In the genomic region with DNA sequence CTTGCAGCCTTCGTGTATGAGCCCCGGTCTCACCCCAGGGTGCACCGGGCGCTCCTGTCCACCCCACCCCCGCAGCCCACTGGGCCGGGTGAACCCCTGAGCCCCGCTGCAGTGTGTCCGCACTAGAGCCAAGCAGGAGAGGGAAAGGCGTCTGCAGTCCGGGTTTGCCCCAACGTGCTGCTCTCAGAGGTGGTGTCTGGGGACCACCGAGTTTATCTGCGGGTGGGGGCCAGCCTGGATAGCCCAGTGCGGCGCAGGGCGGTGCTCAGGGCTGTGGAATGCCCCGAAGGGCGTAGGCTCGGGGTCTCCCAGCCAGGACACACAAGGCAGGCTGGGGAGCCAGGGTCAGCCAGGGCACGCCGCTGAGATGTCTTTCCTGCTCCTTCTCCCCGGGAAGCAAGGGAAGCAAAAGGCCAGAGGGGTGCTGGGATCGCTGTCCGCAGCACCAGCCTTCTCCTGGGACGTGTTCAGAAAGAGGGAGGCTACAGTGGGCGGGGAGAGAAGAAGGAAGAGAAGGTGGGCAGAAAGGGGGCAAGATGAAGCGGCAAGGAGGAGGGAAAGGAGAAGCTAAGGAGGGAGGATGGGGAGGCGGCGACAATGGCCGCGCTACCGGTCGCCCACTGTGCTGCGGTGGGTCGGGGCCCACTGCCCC, we compare ENCODE assay signal across 1 cellular context.
A peak's percentile ranks its signal among the peaks of the same experiment; 100 is the strongest.
TF ChIP-seq lines count a peak whose summit lies in the region.

No MANE protein-coding gene starts in this region.

TF ChIP-seq in HEK293, 187 proteins besides CTCF, POLR2A, EP300 and RAD21 (continued from another document):
- TF ChIP-seq, protein P1, sequence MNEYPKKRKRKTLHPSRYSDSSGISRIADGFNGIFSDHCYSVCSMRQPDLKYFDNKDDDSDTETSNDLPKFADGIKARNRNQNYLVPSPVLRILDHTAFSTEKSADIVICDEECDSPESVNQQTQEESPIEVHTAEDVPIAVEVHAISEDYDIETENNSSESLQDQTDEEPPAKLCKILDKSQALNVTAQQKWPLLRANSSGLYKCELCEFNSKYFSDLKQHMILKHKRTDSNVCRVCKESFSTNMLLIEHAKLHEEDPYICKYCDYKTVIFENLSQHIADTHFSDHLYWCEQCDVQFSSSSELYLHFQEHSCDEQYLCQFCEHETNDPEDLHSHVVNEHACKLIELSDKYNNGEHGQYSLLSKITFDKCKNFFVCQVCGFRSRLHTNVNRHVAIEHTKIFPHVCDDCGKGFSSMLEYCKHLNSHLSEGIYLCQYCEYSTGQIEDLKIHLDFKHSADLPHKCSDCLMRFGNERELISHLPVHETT (tag by site-specific recombination; IDR thresholded peaks at IDR 0.05): no peak
- TF ChIP-seq, protein P2, sequence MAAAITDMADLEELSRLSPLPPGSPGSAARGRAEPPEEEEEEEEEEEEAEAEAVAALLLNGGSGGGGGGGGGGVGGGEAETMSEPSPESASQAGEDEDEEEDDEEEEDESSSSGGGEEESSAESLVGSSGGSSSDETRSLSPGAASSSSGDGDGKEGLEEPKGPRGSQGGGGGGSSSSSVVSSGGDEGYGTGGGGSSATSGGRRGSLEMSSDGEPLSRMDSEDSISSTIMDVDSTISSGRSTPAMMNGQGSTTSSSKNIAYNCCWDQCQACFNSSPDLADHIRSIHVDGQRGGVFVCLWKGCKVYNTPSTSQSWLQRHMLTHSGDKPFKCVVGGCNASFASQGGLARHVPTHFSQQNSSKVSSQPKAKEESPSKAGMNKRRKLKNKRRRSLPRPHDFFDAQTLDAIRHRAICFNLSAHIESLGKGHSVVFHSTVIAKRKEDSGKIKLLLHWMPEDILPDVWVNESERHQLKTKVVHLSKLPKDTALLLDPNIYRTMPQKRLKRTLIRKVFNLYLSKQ (tag by site-specific recombination; IDR thresholded peaks at IDR 0.05; ENCODE audit: borderline replicate concordance): no peak
- TF ChIP-seq GLI4 (tag by site-specific recombination; IDR thresholded peaks at IDR 0.05): no peak
- no peak for TF ChIP-seq ZNF37A (tag by site-specific recombination; IDR thresholded peaks at IDR 0.05)
- no peak for TF ChIP-seq ZNF19 (tag by site-specific recombination; IDR thresholded peaks at IDR 0.05; ENCODE audit: low read depth)
- TF ChIP-seq ZSCAN5A (tag by site-specific recombination; IDR thresholded peaks at IDR 0.05): no peak
- no peak for TF ChIP-seq ZNF416 (tag by site-specific recombination; IDR thresholded peaks at IDR 0.05)
- no peak for TF ChIP-seq ZSCAN30 (tag by site-specific recombination; IDR thresholded peaks at IDR 0.05)
- TF ChIP-seq ZNF544 (tag by site-specific recombination; IDR thresholded peaks at IDR 0.05): no peak
- no peak for TF ChIP-seq ZNF837 (tag by site-specific recombination; IDR thresholded peaks at IDR 0.05)
- TF ChIP-seq ZNF510 (tag by site-specific recombination; IDR thresholded peaks at IDR 0.05; ENCODE audit: insufficient replicate concordance): no peak
- no peak for TF ChIP-seq ZBTB1 (tag by site-specific recombination; IDR thresholded peaks at IDR 0.05)
- TF ChIP-seq, protein P3, sequence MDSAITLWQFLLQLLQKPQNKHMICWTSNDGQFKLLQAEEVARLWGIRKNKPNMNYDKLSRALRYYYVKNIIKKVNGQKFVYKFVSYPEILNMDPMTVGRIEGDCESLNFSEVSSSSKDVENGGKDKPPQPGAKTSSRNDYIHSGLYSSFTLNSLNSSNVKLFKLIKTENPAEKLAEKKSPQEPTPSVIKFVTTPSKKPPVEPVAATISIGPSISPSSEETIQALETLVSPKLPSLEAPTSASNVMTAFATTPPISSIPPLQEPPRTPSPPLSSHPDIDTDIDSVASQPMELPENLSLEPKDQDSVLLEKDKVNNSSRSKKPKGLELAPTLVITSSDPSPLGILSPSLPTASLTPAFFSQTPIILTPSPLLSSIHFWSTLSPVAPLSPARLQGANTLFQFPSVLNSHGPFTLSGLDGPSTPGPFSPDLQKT (IDR thresholded peaks at IDR 0.05; ENCODE audit: borderline replicate concordance, low read depth, low read length): no peak
- TF ChIP-seq ZNF302 (tag by site-specific recombination; IDR thresholded peaks at IDR 0.05; ENCODE audit: low read depth): no peak
- peak; percentile 76 for TF ChIP-seq EGR2 (tag by site-specific recombination; IDR thresholded peaks at IDR 0.05; ENCODE audit: low read depth)
- TF ChIP-seq, protein P4, sequence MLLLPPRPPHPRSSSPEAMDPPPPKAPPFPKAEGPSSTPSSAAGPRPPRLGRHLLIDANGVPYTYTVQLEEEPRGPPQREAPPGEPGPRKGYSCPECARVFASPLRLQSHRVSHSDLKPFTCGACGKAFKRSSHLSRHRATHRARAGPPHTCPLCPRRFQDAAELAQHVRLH (tag by site-specific recombination; IDR thresholded peaks at IDR 0.05): no peak
- no peak for TF ChIP-seq ZNF132 (tag by site-specific recombination; IDR thresholded peaks at IDR 0.05; ENCODE audit: borderline replicate concordance)
- TF ChIP-seq ZNF354C (tag by site-specific recombination; IDR thresholded peaks at IDR 0.05; ENCODE audit: borderline replicate concordance, low read depth): no peak
- no peak for TF ChIP-seq GLI2 (tag by site-specific recombination; IDR thresholded peaks at IDR 0.05; ENCODE audit: borderline replicate concordance, low read depth)
- no peak for TF ChIP-seq ZNF23 (tag by site-specific recombination; IDR thresholded peaks at IDR 0.05; ENCODE audit: borderline replicate concordance)
- TF ChIP-seq TRIM28 (IDR thresholded peaks at IDR 0.05; ENCODE audit: borderline replicate concordance, low read length): no peak
- TF ChIP-seq ZFHX2 (tag by site-specific recombination; conservative IDR thresholded peaks at IDR 0.05): peak; percentile 74
- TF ChIP-seq KLF8 (tag by site-specific recombination; IDR thresholded peaks at IDR 0.05): no peak
- TF ChIP-seq PRDM10 (tag by site-specific recombination; IDR thresholded peaks at IDR 0.05): no peak
- no peak for TF ChIP-seq SCRT1 (tag by site-specific recombination; IDR thresholded peaks at IDR 0.05; ENCODE audit: borderline replicate concordance)
- no peak for TF ChIP-seq ZNF610 (tag by site-specific recombination; IDR thresholded peaks at IDR 0.05; ENCODE audit: borderline replicate concordance)
- no peak for TF ChIP-seq SP3 (tag by site-specific recombination; IDR thresholded peaks at IDR 0.05)
- no peak for TF ChIP-seq ZNF521 (tag by site-specific recombination; IDR thresholded peaks at IDR 0.05)
- TF ChIP-seq ZNF350 (tag by site-specific recombination; IDR thresholded peaks at IDR 0.05): no peak
- TF ChIP-seq ZNF596 (tag by site-specific recombination; IDR thresholded peaks at IDR 0.05): no peak
- peak; percentile 44 for TF ChIP-seq SP2 (tag by site-specific recombination; IDR thresholded peaks at IDR 0.05)
- TF ChIP-seq ZNF561 (tag by site-specific recombination; IDR thresholded peaks at IDR 0.05; ENCODE audit: borderline replicate concordance): no peak
- TF ChIP-seq, protein P5, sequence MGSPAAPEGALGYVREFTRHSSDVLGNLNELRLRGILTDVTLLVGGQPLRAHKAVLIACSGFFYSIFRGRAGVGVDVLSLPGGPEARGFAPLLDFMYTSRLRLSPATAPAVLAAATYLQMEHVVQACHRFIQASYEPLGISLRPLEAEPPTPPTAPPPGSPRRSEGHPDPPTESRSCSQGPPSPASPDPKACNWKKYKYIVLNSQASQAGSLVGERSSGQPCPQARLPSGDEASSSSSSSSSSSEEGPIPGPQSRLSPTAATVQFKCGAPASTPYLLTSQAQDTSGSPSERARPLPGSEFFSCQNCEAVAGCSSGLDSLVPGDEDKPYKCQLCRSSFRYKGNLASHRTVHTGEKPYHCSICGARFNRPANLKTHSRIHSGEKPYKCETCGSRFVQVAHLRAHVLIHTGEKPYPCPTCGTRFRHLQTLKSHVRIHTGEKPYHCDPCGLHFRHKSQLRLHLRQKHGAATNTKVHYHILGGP (tag by site-specific recombination; IDR thresholded peaks at IDR 0.05): no peak
- TF ChIP-seq ZBTB17 (tag by site-specific recombination; IDR thresholded peaks at IDR 0.05): no peak
- TF ChIP-seq SETDB1 (IDR thresholded peaks at IDR 0.05; ENCODE audit: insufficient read length, low read length): no peak
- no peak for TF ChIP-seq ZNF335 (tag by site-specific recombination; conservative IDR thresholded peaks at IDR 0.05)
- TF ChIP-seq KLF7 (tag by site-specific recombination; IDR thresholded peaks at IDR 0.05; ENCODE audit: borderline replicate concordance): no peak
- no peak for TF ChIP-seq KLF10 (tag by site-specific recombination; IDR thresholded peaks at IDR 0.05)
- no peak for TF ChIP-seq PRDM6 (tag by site-specific recombination; IDR thresholded peaks at IDR 0.05)
- TF ChIP-seq ZNF274 (IDR thresholded peaks at IDR 0.05; ENCODE audit: low read length): no peak
- no peak for TF ChIP-seq ZNF274 (tag by site-specific recombination; IDR thresholded peaks at IDR 0.05; ENCODE audit: borderline replicate concordance)
- TF ChIP-seq ZBTB21 (tag by site-specific recombination; IDR thresholded peaks at IDR 0.05): no peak
